ENCODE assay signal across 19 cellular contexts in genomic region chr1:239353536-239353935, GRCh38. TPM values are rescaled to one million over a fixed set of nuclear protein-coding genes. Genes with fewer than 3 reads are reported as not detected.
DNase-seq lines count a peak whose midpoint lies in the region; ATAC-seq, FAIRE-seq and TF ChIP-seq lines count a peak whose summit lies in the region.
"Had no signal": no experiment of that assay in that cellular context is flagged by ENCODE, and none has a peak within 500 bp of the region (broad histone marks: within the 10 kb centered on the region; RNA-seq: fewer than 3 reads in every experiment).

No MANE protein-coding gene starts in this region.

- H3K4me2 ChIP-seq in HepG2 (ENCODE audit: low read depth, low read length) (no peak overlapping the region), hepatocyte (no peak overlapping the region)
- H3K4me2 ChIP-seq: BLaER1 had no signal

- H3K36me3 ChIP-seq in right lobe of liver: no peaks in the 10 kb centered on the region
- H3K36me3 ChIP-seq in HepG2 (replicated peaks in 1 of 2; ENCODE audit: control insufficient read depth in 1 of 2, insufficient read depth in 2 of 2, low read length in 2 of 2): no peaks in the 10 kb centered on the region
- H3K36me3 ChIP-seq in hepatocyte (replicated peaks; ENCODE audit: insufficient read depth, low read depth): no peaks in the 10 kb centered on the region
- H3K36me3 ChIP-seq in mucosa of rectum (ENCODE audit: control insufficient read depth in 2 of 2, insufficient read depth in 2 of 2, low read length in 2 of 2): no peaks in the 10 kb centered on the region
- no peaks in the 10 kb centered on the region for H3K36me3 ChIP-seq in transverse colon
- H3K36me3 ChIP-seq: BLaER1 had no signal

- peak; percentile 42 to 84 (median 57) for ATAC-seq in right lobe of liver
- no peak for ATAC-seq in HepG2
- ATAC-seq in HG02884 (IDR thresholded peaks at IDR 0.05; ENCODE audit: unreplicated experiment): no peak
- ATAC-seq: HCT116 had no signal

- H3K9me3 ChIP-seq in right lobe of liver (no peaks in the 10 kb centered on the region), HepG2 (ENCODE audit: low read length) (peaks cover 63% of the 10 kb centered on the region), hepatocyte (ENCODE audit: low read depth) (no peaks in the 10 kb centered on the region), mucosa of rectum (ENCODE audit: control insufficient read depth in 2 of 2, low read length in 2 of 2) (no peaks in the 10 kb centered on the region), transverse colon (no peaks in the 10 kb centered on the region)
- H3K9me3 ChIP-seq: BLaER1 had no signal

- TF ChIP-seq RAD21 in HepG2 (CRISPR knock-in tag; IDR thresholded peaks at IDR 0.05): no peak

- in situ Hi-C loops in HepG2 (cut with HindIII; ENCODE audit: extremely low pct_ligation_motif_present, low pct_unique_long_range_greater_than_20kb): no loop called here
- in situ Hi-C loops in transverse colon (cut with MboI; ENCODE audit: low pct_ligation_motif_present in 1 of 4, low pct_unique_long_range_greater_than_20kb in 1 of 4, low sequenced_read_pairs in 3 of 4): no loop called here

- TF ChIP-seq EP300 in HepG2 (IDR thresholded peaks at IDR 0.05; ENCODE audit: low read depth in 2 of 2, low read length in 2 of 2): no peak
- no peak for TF ChIP-seq EP300 in HepG2 (CRISPR knock-in tag; IDR thresholded peaks at IDR 0.05; ENCODE audit: borderline replicate concordance)
- TF ChIP-seq EP300 in transverse colon (IDR thresholded peaks at IDR 0.05; ENCODE audit: low read depth): no peak

- H3K79me2 ChIP-seq in HepG2 (ENCODE audit: insufficient read depth, low read length): no peaks in the 10 kb centered on the region
- no peaks in the 10 kb centered on the region for H3K79me2 ChIP-seq in hepatocyte

- no peak for DNase-seq in right lobe of liver
- DNase-seq in HepG2 (ENCODE audit: low spot score): no peak
- DNase-seq in hepatocyte (ENCODE audit: low spot score): peak; percentile 58
- DNase-seq in transverse colon: peak; percentile 30
- no peak for DNase-seq in DMS 273 (lab: John Stamatoyannopoulos, UW; ENCODE audit: unreplicated experiment)
- no peak for DNase-seq in GM19239 (ENCODE audit: insufficient read length, low spot score)
- DNase-seq: CD4-positive, alpha-beta memory T cell; GF-D8; GM23248; NCI-H1092 treated with DMSO at 0.1 percent for 48 hours; NCI-H1694; NCI-H510A; NCI-H748 treated with DMSO at 0.1 percent for 48 hours; SHP77 treated with DMSO at 0.1 percent for 48 hours had no signal

- FAIRE-seq in HepG2 (lab: Jason Lieb, UNC) (no peak), GM19239 (lab: Jason Lieb, UNC) (no peak)
- FAIRE-seq: A204.1 had no signal

- H3K27me3 ChIP-seq in right lobe of liver (no peaks in the 10 kb centered on the region), HepG2 (ENCODE audit: control insufficient read depth in 1 of 2, insufficient read depth in 2 of 2, low read length in 2 of 2) (no peaks in the 10 kb centered on the region; a peak in 1 of 5 replicates), hepatocyte (no peaks in the 10 kb centered on the region), mucosa of rectum (ENCODE audit: control insufficient read depth in 2 of 2, insufficient read depth in 2 of 2, low read length in 2 of 2) (no peaks in the 10 kb centered on the region), transverse colon (no peaks in the 10 kb centered on the region)
- H3K27me3 ChIP-seq: BLaER1 had no signal

- H3K4me1 ChIP-seq in right lobe of liver: no peaks in the 10 kb centered on the region
- H3K4me1 ChIP-seq in HepG2 (ENCODE audit: insufficient read depth, low read length): no peaks in the 10 kb centered on the region
- H3K4me1 ChIP-seq in hepatocyte (ENCODE audit: insufficient read depth): no peaks in the 10 kb centered on the region
- H3K4me1 ChIP-seq in mucosa of rectum (ENCODE audit: control insufficient read depth in 2 of 2, insufficient read depth in 2 of 2, low read length in 2 of 2): no peaks in the 10 kb centered on the region
- H3K4me1 ChIP-seq in transverse colon: peaks cover 0 to 10% (median 0%) of the 10 kb centered on the region in 4 donors
- H3K4me1 ChIP-seq: BLaER1 had no signal

- BruUV-seq in HepG2 (replicated peaks; lab: Mats Ljungman, UMichigan): no TSS peak

- H2AFZ ChIP-seq in HepG2 (ENCODE audit: low read length): no peak overlapping the region
- H2AFZ ChIP-seq in hepatocyte: no peak overlapping the region
- H2AFZ ChIP-seq: GM23248 had no signal

- H3K9me2 ChIP-seq in hepatocyte (replicated peaks; ENCODE audit: insufficient read depth): no peaks in the 10 kb centered on the region

- CTCF ChIA-PET in HepG2 (lab: Yijun Ruan, JAX; ENCODE audit: low intra/inter-chr PET ratio, low total read pairs): no interaction called here

- no peak overlapping the region for H3K9ac ChIP-seq in HepG2 (ENCODE audit: insufficient read depth, low read depth, low read length)
- H3K9ac ChIP-seq in mucosa of rectum (ENCODE audit: low read depth in 1 of 2, low read length in 2 of 2): no peak overlapping the region
- H3K9ac ChIP-seq: BLaER1, GM23248 had no signal

- no peaks in the 10 kb centered on the region for H4K20me1 ChIP-seq in HepG2 (ENCODE audit: insufficient read depth, low read length)
- H4K20me1 ChIP-seq in hepatocyte (ENCODE audit: insufficient read depth, poor library complexity, severe bottlenecking): no peaks in the 10 kb centered on the region
- H4K20me1 ChIP-seq: BLaER1 had no signal

- POLR2A ChIA-PET in HepG2 (lab: Yijun Ruan, JAX): no interaction called here

- 68% methylated on average over 3 of the region's 3 CpGs for WGBS in right lobe of liver (ENCODE audit: insufficient coverage, low coverage, low lambda C conversion rate, missing lambda C conversion rate)
- WGBS in HepG2 (ENCODE audit: low lambda C conversion rate): 30% methylated on average over 3 of the region's 3 CpGs
- 55% methylated on average over 3 of the region's 3 CpGs for WGBS in hepatocyte (ENCODE audit: low lambda C conversion rate, missing lambda C conversion rate)
- 50 to 64% methylated on average over 3 of the region's 3 CpGs for WGBS in transverse colon (ENCODE audit: low coverage in 1 of 2), 2 donors

- intact Hi-C loops in right lobe of liver (cut with DNase I) (no loop called here), HepG2 (cut with micrococcal nuclease; ENCODE audit: unreplicated experiment) (no loop called here), transverse colon (cut with DNase I; ENCODE audit: low total_unique reads) (no loop called here)

- H3K4me3 ChIP-seq in right lobe of liver: no peak overlapping the region
- H3K4me3 ChIP-seq in HepG2 (replicated peaks in 1 of 3; ENCODE audit: insufficient read depth in 1 of 3, low read depth in 2 of 3, low read length in 3 of 3): no peak overlapping the region
- no peak overlapping the region for H3K4me3 ChIP-seq in hepatocyte
- H3K4me3 ChIP-seq in mucosa of rectum (ENCODE audit: low read length in 2 of 2): no peak overlapping the region
- no peak overlapping the region for H3K4me3 ChIP-seq in transverse colon
- H3K4me3 ChIP-seq: BLaER1, GM23248 had no signal

- H3K27ac ChIP-seq in right lobe of liver (no peak overlapping the region), HepG2 (ENCODE audit: extremely low read length, insufficient read depth, low read length) (no peak overlapping the region), hepatocyte (no peak overlapping the region), mucosa of rectum (ENCODE audit: low read depth in 2 of 2, low read length in 2 of 2) (peak overlapping the region; percentile 35 to 70), transverse colon (peak overlapping the region; percentile 32 to 73 (median 52))
- H3K27ac ChIP-seq: BLaER1, GM23248 had no signal

- TF ChIP-seq POLR2A in right lobe of liver (IDR thresholded peaks at IDR 0.05) (no peak), HepG2 (IDR thresholded peaks at IDR 0.05; ENCODE audit: insufficient read depth in 1 of 2, low read depth in 2 of 2, low read length in 2 of 2) (no peak), transverse colon (IDR thresholded peaks at IDR 0.05) (no peak)

- TF ChIP-seq CTCF in right lobe of liver (IDR thresholded peaks at IDR 0.05) (no peak), HepG2 (CRISPR knock-in tag; IDR thresholded peaks at IDR 0.05) (no peak), hepatocyte (IDR thresholded peaks at IDR 0.05; ENCODE audit: poor library complexity) (no peak), transverse colon (IDR thresholded peaks at IDR 0.05) (no peak)

TF ChIP-seq in HepG2, 621 proteins besides CTCF, POLR2A, EP300 and RAD21 (continues in another document):
- no peak for TF ChIP-seq JARID2 (CRISPR knock-in tag; IDR thresholded peaks at IDR 0.05; ENCODE audit: insufficient replicate concordance)
- TF ChIP-seq ZBTB7A (CRISPR knock-in tag; IDR thresholded peaks at IDR 0.05): no peak

RNA-seq across cellular contexts. Expression of gene CHRM3, which starts 32.8 kb away (rescaled TPM):
- total RNA-seq in right lobe of liver (1 to 10 TPM in 3 of 6 experiments, under 1 TPM in 3; under 0.01 to 2.3 (median 0.99) TPM), HepG2 (2016; rRNA removed; fragmentation: Illumina TruSeq; extraction: Trizol) (not detected in 2 replicates), hepatocyte (5.5 and 6.6 TPM in 2 replicates), transverse colon (10 to 100 TPM; 14.6 to 29.5 (median 18.9) TPM)
- not detected in 2 replicates for total RNA-seq in HepG2 (2016; cell fraction: cytosol; rRNA removed; fragmentation: Illumina TruSeq; extraction: Trizol; ENCODE audit: low read depth)
- not detected in 2 replicates for total RNA-seq in HepG2 (2016; cell fraction: insoluble cytoplasmic fraction; rRNA removed; fragmentation: Illumina TruSeq; extraction: Trizol)
- not detected in 2 replicates for total RNA-seq in HepG2 (2016; cell fraction: membrane; rRNA removed; fragmentation: Illumina TruSeq; extraction: Trizol)
- total RNA-seq in HepG2 (2016; cell fraction: nucleus; rRNA removed; fragmentation: Illumina TruSeq; extraction: Trizol): 0.06 TPM in 1 of 2 replicates, not detected in the other
- polyA plus RNA-seq in HepG2 (2011; rRNA removed) (not detected in 2 replicates), hepatocyte (2.5 and 5.7 TPM in 2 replicates)
- polyA plus RNA-seq in HepG2 (2011; cell fraction: cytosol; rRNA removed): not detected in 2 replicates
- not detected in 2 replicates for polyA plus RNA-seq in HepG2 (2011; cell fraction: nucleus; rRNA removed)
- polyA plus RNA-seq in HepG2 (2012): not detected in 2 replicates
- polyA plus RNA-seq in HepG2 (2016; cell fraction: cytosol; fragmentation: Illumina TruSeq; extraction: Trizol; ENCODE audit: low read depth): not detected in 2 replicates
- not detected in 2 replicates for polyA plus RNA-seq in HepG2 (2016; cell fraction: insoluble cytoplasmic fraction; fragmentation: Illumina TruSeq; extraction: Trizol; ENCODE audit: low read depth)
- not detected in 2 replicates for polyA plus RNA-seq in HepG2 (2016; cell fraction: membrane; fragmentation: Illumina TruSeq; extraction: Trizol; ENCODE audit: low read depth)
- not detected in 2 replicates for polyA plus RNA-seq in HepG2 (2016; cell fraction: nucleus; fragmentation: Illumina TruSeq; extraction: Trizol; ENCODE audit: insufficient read depth, low read depth)
- polyA minus RNA-seq in HepG2 (2011; rRNA and poly(A)+ RNA removed; ENCODE audit: low replicate concordance): 0.12 and 0.91 TPM in 2 replicates
- not detected in 2 replicates for polyA minus RNA-seq in HepG2 (2011; cell fraction: cytosol; rRNA and poly(A)+ RNA removed)
- polyA minus RNA-seq in HepG2 (2011; cell fraction: nucleus; rRNA and poly(A)+ RNA removed): 0.12 and 0.26 TPM in 2 replicates
- total RNA-seq: GM23248 had no signal
- polyA plus RNA-seq: GM23248 had no signal

Comparison
In these comparisons a context has a peak if more than half of its experiments do, and no peak if none do; other contexts are left out.
1. ATAC-seq: peak in right lobe of liver (4 of 4); none in HepG2 (single experiment) and HG02884 (single experiment).
2. DNase-seq: peak in hepatocyte (single experiment) and transverse colon (single experiment); none in right lobe of liver (0 of 3), HepG2 (single experiment), DMS 273 (single experiment) and GM19239 (single experiment).
3. H3K27ac ChIP-seq: peak in mucosa of rectum (2 of 2) and transverse colon (4 of 4); none in right lobe of liver (0 of 3), HepG2 (single experiment) and hepatocyte (single experiment).